Comparison of ENCODE assay signal across 19 cellular contexts in genomic region chr3:33884701-33885100, GRCh38.
DNase-seq lines count a peak whose midpoint lies in the region; ATAC-seq lines count a peak whose summit lies in the region.
"Had no signal": no experiment of that assay in that cellular context is flagged by ENCODE, and none has a peak within 500 bp of the region (broad histone marks: within the 10 kb centered on the region; RNA-seq: fewer than 3 reads in every experiment).

No MANE protein-coding gene starts in this region.

- H3K9me3 Mint-ChIP-seq in activated CD4-positive, alpha-beta T cell treated with anti-CD3 and anti-CD28 coated beads, Interleukin-2, amount 10 ng/mL, durations not matched to agents 24 days and 14 days, result no peaks in the 10 kb centered on the region
- H3K9me3 Mint-ChIP-seq: CD14-positive monocyte; CD8-positive, alpha-beta memory T cell had no signal

- no peak overlapping the region for H3K23ac ChIP-seq in mesenchymal stem cell (ENCODE audit: low read length in 2 of 2)

- H3K4me1 Mint-ChIP-seq in activated CD4-positive, alpha-beta T cell treated with anti-CD3 and anti-CD28 coated beads, Interleukin-2, amount 10 ng/mL, durations not matched to agents 24 days and 14 days, result peaks cover 4% of the 10 kb centered on the region

- H3K4me3 Mint-ChIP-seq in activated CD4-positive, alpha-beta T cell treated with anti-CD3 and anti-CD28 coated beads, Interleukin-2, amount 10 ng/mL, durations not matched to agents 24 days and 14 days, result no peak overlapping the region
- H3K4me3 Mint-ChIP-seq: CD14-positive monocyte, H9 had no signal

- H3K9ac ChIP-seq in mesenchymal stem cell (ENCODE audit: low read length), result no peak overlapping the region

- H3K36me3 ChIP-seq in mesenchymal stem cell (ENCODE audit: control insufficient read depth in 1 of 2, insufficient read depth in 2 of 2, low read depth in 1 of 2, low read length in 2 of 2), result no peaks in the 10 kb centered on the region
- H3K36me3 ChIP-seq: BE2C, SJSA1 had no signal

- no peak overlapping the region for H2AK5ac ChIP-seq in mesenchymal stem cell (ENCODE audit: low read length, severe bottlenecking)

- no peak overlapping the region for H3K4me3 ChIP-seq in mesenchymal stem cell (ENCODE audit: insufficient read depth in 1 of 2, low read depth in 1 of 2, low read length in 2 of 2)
- H3K4me3 ChIP-seq: SJSA1 had no signal

- H3K79me1 ChIP-seq in mesenchymal stem cell (replicated peaks; ENCODE audit: low read length, poor library complexity, severe bottlenecking), result no peaks in the 10 kb centered on the region

- H3K36me3 Mint-ChIP-seq in activated CD4-positive, alpha-beta T cell treated with anti-CD3 and anti-CD28 coated beads, Interleukin-2, amount 10 ng/mL, durations not matched to agents 24 days and 14 days (ENCODE audit: low read depth), result no peaks in the 10 kb centered on the region
- H3K36me3 Mint-ChIP-seq: CD14-positive monocyte; CD8-positive, alpha-beta memory T cell had no signal

- H3K27me3 ChIP-seq in mesenchymal stem cell (ENCODE audit: control insufficient read depth in 1 of 2, insufficient read depth in 1 of 2, low read length in 2 of 2), result peaks cover 0 to 7% of the 10 kb centered on the region in 2 experiments
- H3K27me3 ChIP-seq: BE2C, SJSA1 had no signal

- no peak overlapping the region for H3K14ac ChIP-seq in mesenchymal stem cell (ENCODE audit: low read length in 2 of 2)

- H4K91ac ChIP-seq in mesenchymal stem cell (ENCODE audit: low read length), result no peak overlapping the region

- no peak overlapping the region for H3K4ac ChIP-seq in mesenchymal stem cell (ENCODE audit: low read depth in 1 of 2, low read length in 2 of 2)

- no peak overlapping the region for H3K18ac ChIP-seq in mesenchymal stem cell (ENCODE audit: low read depth in 1 of 2, low read length in 2 of 2)

- no peak overlapping the region for H2AFZ ChIP-seq in mesenchymal stem cell (ENCODE audit: low read depth, low read length)

- no peak for ATAC-seq in HG02610 (IDR thresholded peaks at IDR 0.05; ENCODE audit: unreplicated experiment)

- H3K9me3 ChIP-seq in mesenchymal stem cell (ENCODE audit: control insufficient read depth, low read length), result no peaks in the 10 kb centered on the region
- H3K9me3 ChIP-seq: BE2C, SJSA1 had no signal

- H4K8ac ChIP-seq in mesenchymal stem cell (ENCODE audit: low read length), result no peak overlapping the region

- peak overlapping the region; percentile 8 for H2BK15ac ChIP-seq in mesenchymal stem cell (ENCODE audit: low read depth, poor library complexity, severe bottlenecking)

- no peaks in the 10 kb centered on the region for H3K27me3 Mint-ChIP-seq in activated CD4-positive, alpha-beta T cell treated with anti-CD3 and anti-CD28 coated beads, Interleukin-2, amount 10 ng/mL, durations not matched to agents 24 days and 14 days

- H2BK120ac ChIP-seq in mesenchymal stem cell (ENCODE audit: low read depth, low read length), result no peak overlapping the region

- no peak overlapping the region for H3K27ac Mint-ChIP-seq in activated CD4-positive, alpha-beta T cell treated with anti-CD3 and anti-CD28 coated beads, Interleukin-2, amount 10 ng/mL, durations not matched to agents 24 days and 14 days
- H3K27ac Mint-ChIP-seq: CD14-positive monocyte; CD8-positive, alpha-beta memory T cell; H9 had no signal

- intact Hi-C loops in activated CD4-positive, alpha-beta T cell treated with anti-CD3 and anti-CD28 coated beads, Interleukin-2, amount 10 ng/mL, durations not matched to agents 24 days and 14 days (cut with micrococcal nuclease), result loop anchor here (5.0 kb wide), 1 partner anchor 798 kb away; no protein-coding TSS in a partner anchor

- peak; percentile 44 for DNase-seq in activated CD4-positive, alpha-beta T cell treated with anti-CD3 and anti-CD28 coated beads, Interleukin-2, amount 10 ng/mL, durations not matched to agents 24 days and 14 days
- no peak for DNase-seq in activated CD4-positive, alpha-beta T cell treated with anti-CD3 and anti-CD28 coated beads, Interleukin-2, amount 50 U/mL, for 48 hours
- DNase-seq in mesenchymal stem cell (no peak), SK-N-DZ (ENCODE audit: low spot score) (no peak), NCI-H446 (lab: John Stamatoyannopoulos, UW) (no peak)
- DNase-seq: ACHN; BE2C; CD8-positive, alpha-beta memory T cell; DMS 273 treated with DMSO at 0.1 percent for 48 hours; NCI-H1092; NCI-H1417 treated with DMSO at 0.1 percent for 48 hours; NCI-H187; NCI-H524 treated with DMSO at 0.1 percent for 48 hours; NCI-H774 had no signal

- 85% methylated on average over 5 of the region's 5 CpGs for WGBS in mesenchymal stem cell

- H2BK5ac ChIP-seq in mesenchymal stem cell (ENCODE audit: low read depth, low read length, poor library complexity, severe bottlenecking), result no peak overlapping the region

- no peak overlapping the region for H3K4me2 ChIP-seq in mesenchymal stem cell (ENCODE audit: low read length, poor library complexity, severe bottlenecking)

- H3K27ac ChIP-seq in angular gyrus (ENCODE audit: low read depth, low read length), result peak overlapping the region; percentile 31
- H3K27ac ChIP-seq in mesenchymal stem cell (ENCODE audit: low read length, poor library complexity, severe bottlenecking), result no peak overlapping the region
- H3K27ac ChIP-seq: SJSA1 had no signal

- H2BK12ac ChIP-seq in mesenchymal stem cell (ENCODE audit: low read length in 2 of 2), result no peak overlapping the region

- H3K4me1 ChIP-seq in mesenchymal stem cell (ENCODE audit: control insufficient read depth, insufficient read depth, low read depth, low read length), result peaks cover 1% of the 10 kb centered on the region
- H3K4me1 ChIP-seq: BE2C, SJSA1 had no signal
